Comparison of ENCODE assay signal across 13 cellular contexts in genomic region chr1:12511516-12512468, GRCh38.
DNase-seq lines count a peak whose midpoint lies in the region; ATAC-seq and TF ChIP-seq lines count a peak whose summit lies in the region.
"Had no signal": no experiment of that assay in that cellular context is flagged by ENCODE, and none has a peak within 500 bp of the region (broad histone marks: within the 10 kb centered on the region; RNA-seq: fewer than 3 reads in every experiment).

No MANE protein-coding gene starts in this region.

- peak overlapping the region; percentile 80 for H3K4me3 Mint-ChIP-seq in activated naive CD4-positive, alpha-beta T cell treated with anti-CD3 and anti-CD28 coated beads for 36 hours
- H3K4me3 Mint-ChIP-seq in brain: no peak overlapping the region

- no peak overlapping the region for H3K4me3 ChIP-seq in mesendoderm (ENCODE audit: low read length)
- no peak overlapping the region for H3K4me3 ChIP-seq in tibial nerve
- no peak overlapping the region for H3K4me3 ChIP-seq in SK-N-SH (ENCODE audit: low read depth in 2 of 2, low read length in 1 of 2)
- H3K4me3 ChIP-seq: GM12878 had no signal

- H3K9ac ChIP-seq in mesendoderm (ENCODE audit: low read length): no peak overlapping the region
- no peak overlapping the region for H3K9ac ChIP-seq in SK-N-SH

- H3K36me3 ChIP-seq in mesendoderm (ENCODE audit: control insufficient read depth, insufficient read depth, low read length): no peaks in the 10 kb centered on the region
- peaks cover 0 to 19% (median 0%) of the 10 kb centered on the region in 3 donors for H3K36me3 ChIP-seq in tibial nerve
- peaks cover 4 to 10% of the 10 kb centered on the region in 2 experiments for H3K36me3 ChIP-seq in SK-N-SH (replicated peaks in 1 of 2; ENCODE audit: control insufficient read depth in 1 of 2, insufficient read depth in 2 of 2, low read length in 1 of 2)

- no peak overlapping the region for H2BK15ac ChIP-seq in mesendoderm (replicated peaks; ENCODE audit: low read depth)

- TF ChIP-seq EP300 in tibial nerve (IDR thresholded peaks at IDR 0.05) (no peak), SK-N-SH (IDR thresholded peaks at IDR 0.05; ENCODE audit: borderline replicate concordance in 1 of 2, low read depth in 1 of 2, low read length in 1 of 2) (no peak)

- H4K8ac ChIP-seq in mesendoderm (ENCODE audit: low read depth, low read length): no peak overlapping the region

- H3K4me2 ChIP-seq in mesendoderm (ENCODE audit: low read length): no peak overlapping the region
- H3K4me2 ChIP-seq in SK-N-SH: no peak overlapping the region

- peaks cover 4% of the 10 kb centered on the region for H3F3A ChIP-seq in SK-N-SH (replicated peaks; ENCODE audit: insufficient read depth)

- H3K27me3 Mint-ChIP-seq in activated naive CD4-positive, alpha-beta T cell treated with anti-CD3 and anti-CD28 coated beads for 36 hours (ENCODE audit: low read depth): no peaks in the 10 kb centered on the region
- no peaks in the 10 kb centered on the region for H3K27me3 Mint-ChIP-seq in brain

- H3K27me3 ChIP-seq in mesendoderm (ENCODE audit: insufficient read depth, low read length, poor library complexity) (no peaks in the 10 kb centered on the region), tibial nerve (no peaks in the 10 kb centered on the region), SK-N-SH (ENCODE audit: insufficient read depth) (no peaks in the 10 kb centered on the region)
- H3K27me3 ChIP-seq: foreskin keratinocyte had no signal

- no CpG with 5 or more reads among the region's 13 CpGs for WGBS in mesendoderm (ENCODE audit: extremely low coverage, insufficient coverage, low lambda C conversion rate)
- WGBS in tibial nerve, 2 donors: 82 to 84% methylated on average over 13 of the region's 13 CpGs
- 93% methylated on average over 13 of the region's 13 CpGs for WGBS in SK-N-SH (ENCODE audit: low lambda C conversion rate)

- DNase-seq in activated naive CD4-positive, alpha-beta T cell treated with anti-CD3 and anti-CD28 coated beads for 36 hours: no peak
- no peak for DNase-seq in activated naive CD4-positive, alpha-beta T cell (lab: John Stamatoyannopoulos, UW)
- DNase-seq in mesendoderm (peak; percentile 50), tibial nerve (ENCODE audit: low spot score in 2 of 2) (no peak), SK-N-SH (no peak)
- DNase-seq: activated effector memory CD4-positive, alpha-beta T cell treated with anti-CD3 and anti-CD28 coated beads, Interleukin-2, amount 50 U/mL, for 16 hours; AML-193; foreskin keratinocyte; NCI-H2081 had no signal

- no peak for TF ChIP-seq POLR2A in tibial nerve (IDR thresholded peaks at IDR 0.05)

- H3K27ac ChIP-seq in mesendoderm (ENCODE audit: low read depth, low read length) (no peak overlapping the region), tibial nerve (peak overlapping the region; percentile 24 to 78 (median 70)), SK-N-SH (ENCODE audit: low read depth in 2 of 2, low read length in 1 of 2) (no peak overlapping the region)
- H3K27ac ChIP-seq: foreskin keratinocyte had no signal

- H3K4ac ChIP-seq in mesendoderm (ENCODE audit: low read depth, low read length): no peak overlapping the region

- H3K9me3 Mint-ChIP-seq in activated naive CD4-positive, alpha-beta T cell treated with anti-CD3 and anti-CD28 coated beads for 36 hours: peaks cover 4% of the 10 kb centered on the region
- H3K9me3 Mint-ChIP-seq in brain: no peaks in the 10 kb centered on the region

- H3K56ac ChIP-seq in mesendoderm (ENCODE audit: low read length): no peak overlapping the region

- H3K79me2 ChIP-seq in mesendoderm (ENCODE audit: control insufficient read depth, insufficient read depth, low read length): no peaks in the 10 kb centered on the region
- H3K79me2 ChIP-seq in SK-N-SH (ENCODE audit: insufficient read depth): no peaks in the 10 kb centered on the region

- no peaks in the 10 kb centered on the region for H3K79me1 ChIP-seq in mesendoderm (ENCODE audit: low read length)

- no peak overlapping the region for H2AK5ac ChIP-seq in mesendoderm (ENCODE audit: low read length)

- H3K9me3 ChIP-seq in tibial nerve (no peaks in the 10 kb centered on the region), SK-N-SH (no peaks in the 10 kb centered on the region)

- no peak overlapping the region for H3K23ac ChIP-seq in mesendoderm (ENCODE audit: low read length)

- H2BK120ac ChIP-seq in mesendoderm (ENCODE audit: low read depth, low read length): no peak overlapping the region

- H2AFZ ChIP-seq in SK-N-SH (ENCODE audit: low read depth): no peak overlapping the region

- no peak overlapping the region for H2BK5ac ChIP-seq in mesendoderm (ENCODE audit: low read length)

- H4K20me1 ChIP-seq in SK-N-SH (ENCODE audit: insufficient read depth): no peaks in the 10 kb centered on the region

- no peaks in the 10 kb centered on the region for H3K9me2 ChIP-seq in SK-N-SH

- CTCF ChIA-PET in activated naive CD4-positive, alpha-beta T cell treated with anti-CD3 and anti-CD28 coated beads for 36 hours (lab: Charles Lee): interaction anchor here (2.2 kb wide), 1 partner anchor 107 kb away, joined by 9 read pairs; the partner anchor contains the start of gene DHRS3
- CTCF ChIA-PET in SK-N-SH (lab: Yijun Ruan, JAX): interaction anchor here (1.1 kb wide), 1 partner anchor 147 kb away, joined by 3 read pairs; no protein-coding TSS in a partner anchor

- peaks cover 21% of the 10 kb centered on the region for H3K36me3 Mint-ChIP-seq in activated naive CD4-positive, alpha-beta T cell treated with anti-CD3 and anti-CD28 coated beads for 36 hours (ENCODE audit: low read depth)
- peaks cover 25% of the 10 kb centered on the region for H3K36me3 Mint-ChIP-seq in brain

- H3K27ac Mint-ChIP-seq in activated naive CD4-positive, alpha-beta T cell treated with anti-CD3 and anti-CD28 coated beads for 36 hours: peak overlapping the region; percentile 97
- H3K27ac Mint-ChIP-seq in brain: peak overlapping the region in 3 of 5 experiments; percentile 73 to 78 (median 74)

- ATAC-seq in SK-N-SH treated with all-trans-retinoic acid at 6 μM for 48 hours (no peak), HG03039 (IDR thresholded peaks at IDR 0.05; ENCODE audit: unreplicated experiment) (no peak)
- ATAC-seq: foreskin keratinocyte, GM12878 had no signal

- no peak overlapping the region for H4K5ac ChIP-seq in mesendoderm (ENCODE audit: low read length)

- H3K4me1 Mint-ChIP-seq in activated naive CD4-positive, alpha-beta T cell treated with anti-CD3 and anti-CD28 coated beads for 36 hours (ENCODE audit: low read depth): peaks cover 61% of the 10 kb centered on the region
- peaks cover 37% of the 10 kb centered on the region for H3K4me1 Mint-ChIP-seq in brain

- POLR2A ChIA-PET in SK-N-SH (lab: Yijun Ruan, JAX): no interaction called here

- TF ChIP-seq CTCF in brain (conservative IDR thresholded peaks at IDR 0.05): no peak
- no peak for TF ChIP-seq CTCF in tibial nerve (IDR thresholded peaks at IDR 0.05)
- no peak for TF ChIP-seq CTCF in SK-N-SH (IDR thresholded peaks at IDR 0.05)

- TF ChIP-seq RAD21 in SK-N-SH (IDR thresholded peaks at IDR 0.05; ENCODE audit: low read length): no peak

- intact Hi-C loops in activated naive CD4-positive, alpha-beta T cell treated with anti-CD3 and anti-CD28 coated beads for 36 hours (cut with micrococcal nuclease): loop anchor here (1.0 to 10.0 kb wide), 10 partner anchors 63 to 447 kb away; partner anchors contain the start of genes DHRS3 and TNFRSF8

- peak overlapping the region; percentile 71 for H3K18ac ChIP-seq in mesendoderm (ENCODE audit: low read length)

- H3K4me1 ChIP-seq in mesendoderm (ENCODE audit: control insufficient read depth, low read depth, low read length) (peaks cover 2% of the 10 kb centered on the region), tibial nerve (peaks cover 5 to 55% (median 14%) of the 10 kb centered on the region in 4 donors), SK-N-SH (ENCODE audit: control insufficient read depth in 1 of 2, insufficient read depth in 2 of 2, low read depth in 1 of 2, low read length in 1 of 2) (peaks cover 0 to 7% of the 10 kb centered on the region in 2 experiments; a peak in 1 of 4 replicates)
- H3K4me1 ChIP-seq: foreskin keratinocyte had no signal

TF ChIP-seq in SK-N-SH treated with all-trans-retinoic acid at 6 μM for 48 hours, 23 proteins besides CTCF, POLR2A, EP300 and RAD21 (continues in another document):
- TF ChIP-seq ISL1 (CRISPR knock-in tag; IDR thresholded peaks at IDR 0.05): no peak
- no peak for TF ChIP-seq CREB5 (CRISPR knock-in tag; IDR thresholded peaks at IDR 0.05; ENCODE audit: low read depth)

TF ChIP-seq in SK-N-SH, 30 proteins besides CTCF, POLR2A, EP300 and RAD21 (continues in another document):
- TF ChIP-seq FOXM1 (IDR thresholded peaks at IDR 0.05; ENCODE audit: low read depth) (no peak), FOXJ3 (CRISPR knock-in tag; IDR thresholded peaks at IDR 0.05) (no peak), POLR2AphosphoS5 (IDR thresholded peaks at IDR 0.05; ENCODE audit: low read depth, low read length) (no peak), ELF1 (IDR thresholded peaks at IDR 0.05) (no peak), SIN3A (IDR thresholded peaks at IDR 0.05; ENCODE audit: borderline replicate concordance, low read depth, low read length) (no peak)
- TF ChIP-seq, protein P1, sequence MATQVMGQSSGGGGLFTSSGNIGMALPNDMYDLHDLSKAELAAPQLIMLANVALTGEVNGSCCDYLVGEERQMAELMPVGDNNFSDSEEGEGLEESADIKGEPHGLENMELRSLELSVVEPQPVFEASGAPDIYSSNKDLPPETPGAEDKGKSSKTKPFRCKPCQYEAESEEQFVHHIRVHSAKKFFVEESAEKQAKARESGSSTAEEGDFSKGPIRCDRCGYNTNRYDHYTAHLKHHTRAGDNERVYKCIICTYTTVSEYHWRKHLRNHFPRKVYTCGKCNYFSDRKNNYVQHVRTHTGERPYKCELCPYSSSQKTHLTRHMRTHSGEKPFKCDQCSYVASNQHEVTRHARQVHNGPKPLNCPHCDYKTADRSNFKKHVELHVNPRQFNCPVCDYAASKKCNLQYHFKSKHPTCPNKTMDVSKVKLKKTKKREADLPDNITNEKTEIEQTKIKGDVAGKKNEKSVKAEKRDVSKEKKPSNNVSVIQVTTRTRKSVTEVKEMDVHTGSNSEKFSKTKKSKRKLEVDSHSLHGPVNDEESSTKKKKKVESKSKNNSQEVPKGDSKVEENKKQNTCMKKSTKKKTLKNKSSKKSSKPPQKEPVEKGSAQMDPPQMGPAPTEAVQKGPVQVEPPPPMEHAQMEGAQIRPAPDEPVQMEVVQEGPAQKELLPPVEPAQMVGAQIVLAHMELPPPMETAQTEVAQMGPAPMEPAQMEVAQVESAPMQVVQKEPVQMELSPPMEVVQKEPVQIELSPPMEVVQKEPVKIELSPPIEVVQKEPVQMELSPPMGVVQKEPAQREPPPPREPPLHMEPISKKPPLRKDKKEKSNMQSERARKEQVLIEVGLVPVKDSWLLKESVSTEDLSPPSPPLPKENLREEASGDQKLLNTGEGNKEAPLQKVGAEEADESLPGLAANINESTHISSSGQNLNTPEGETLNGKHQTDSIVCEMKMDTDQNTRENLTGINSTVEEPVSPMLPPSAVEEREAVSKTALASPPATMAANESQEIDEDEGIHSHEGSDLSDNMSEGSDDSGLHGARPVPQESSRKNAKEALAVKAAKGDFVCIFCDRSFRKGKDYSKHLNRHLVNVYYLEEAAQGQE (IDR thresholded peaks at IDR 0.05; ENCODE audit: low read depth, low read length): no peak

Comparison
In these comparisons a context has a peak if more than half of its experiments do, and no peak if none do; other contexts are left out.
1. H3K27ac ChIP-seq: peak in tibial nerve (4 of 4); none in mesendoderm (single experiment) and SK-N-SH (0 of 2).